21 cellular contexts compared by ENCODE assay signal in the genomic region with DNA sequence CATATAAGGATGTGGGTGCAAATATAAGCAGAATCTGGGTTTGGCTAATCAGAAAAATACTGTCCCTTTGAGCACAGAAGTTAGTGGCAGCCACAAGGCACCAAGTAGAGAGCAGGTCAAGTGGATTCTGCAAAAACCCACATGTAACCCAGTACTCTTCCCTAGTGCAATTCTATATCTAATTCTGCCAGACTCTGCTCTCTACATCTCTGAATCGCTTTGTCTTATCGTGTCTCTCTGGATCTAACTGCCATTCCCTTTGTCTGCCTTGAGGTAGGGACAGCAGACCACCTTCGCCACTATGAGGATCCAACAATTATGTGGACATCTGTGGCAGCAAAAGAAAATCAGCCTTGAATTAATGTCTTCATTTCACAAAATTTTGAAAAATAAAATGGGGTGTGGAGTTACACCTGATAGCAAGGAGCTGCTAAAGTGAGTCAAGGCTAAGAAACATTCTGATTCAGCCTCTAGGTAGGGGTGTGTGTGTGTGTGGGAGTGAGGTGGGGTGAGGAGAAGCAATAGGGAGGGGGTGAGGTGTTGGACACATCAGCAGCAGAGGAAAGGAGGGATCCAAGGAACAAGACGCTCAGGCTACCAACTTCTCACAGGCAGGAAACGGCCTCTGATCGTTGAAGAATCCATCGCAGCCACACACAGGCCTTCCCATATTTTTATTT. TPM values are rescaled to one million over a fixed set of nuclear protein-coding genes. Genes with fewer than 3 reads are reported as not detected.
DNase-seq lines count a peak whose midpoint lies in the region; ATAC-seq, FAIRE-seq and TF ChIP-seq lines count a peak whose summit lies in the region.
"Had no signal": no experiment of that assay in that cellular context is flagged by ENCODE, and none has a peak within 500 bp of the region (broad histone marks: within the 10 kb centered on the region; RNA-seq: fewer than 3 reads in every experiment).

No MANE protein-coding gene starts in this region.

- H3K4me1 ChIP-seq in GM23338 (ENCODE audit: insufficient read depth) (peaks cover 8% of the 10 kb centered on the region), K562 (replicated peaks in 1 of 2; ENCODE audit: control insufficient read depth in 2 of 2, insufficient read depth in 2 of 2, low read length in 2 of 2) (peaks cover 11 to 15% of the 10 kb centered on the region in 2 experiments; a peak in 4 of 5 replicates), right atrium auricular region (no peaks in the 10 kb centered on the region)
- H3K4me1 ChIP-seq: Peyer's patch had no signal

- H3K36me3 ChIP-seq in GM23338 (ENCODE audit: insufficient read depth) (no peaks in the 10 kb centered on the region), K562 (ENCODE audit: control insufficient read depth, insufficient read depth, low read length) (no peaks in the 10 kb centered on the region), right atrium auricular region (no peaks in the 10 kb centered on the region)
- H3K36me3 ChIP-seq: MG63, Peyer's patch had no signal

- H3K4me1 Mint-ChIP-seq in GM23338, result peaks cover 12% of the 10 kb centered on the region
- H3K4me1 Mint-ChIP-seq in activated naive CD4-positive, alpha-beta T cell treated with anti-CD3 and anti-CD28 coated beads for 36 hours (ENCODE audit: low read depth), result no peaks in the 10 kb centered on the region

- H3K36me3 Mint-ChIP-seq in GM23338 (ENCODE audit: low read depth), result no peaks in the 10 kb centered on the region
- H3K36me3 Mint-ChIP-seq in activated naive CD4-positive, alpha-beta T cell treated with anti-CD3 and anti-CD28 coated beads for 36 hours (ENCODE audit: low read depth), result no peaks in the 10 kb centered on the region
- H3K36me3 Mint-ChIP-seq: CD4-positive, alpha-beta memory T cell had no signal

- no peak overlapping the region for H3K4me3 Mint-ChIP-seq in GM23338
- no peak overlapping the region for H3K4me3 Mint-ChIP-seq in activated naive CD4-positive, alpha-beta T cell treated with anti-CD3 and anti-CD28 coated beads for 36 hours
- H3K4me3 Mint-ChIP-seq: CD4-positive, alpha-beta memory T cell; HFFc6 had no signal

- in situ Hi-C loops in K562 (cut with MboI), result no loop called here

- TF ChIP-seq POLR2A in K562 (conservative IDR thresholded peaks at IDR 0.05), result no peak

- no peak for TF ChIP-seq CTCF in GM23338 (conservative IDR thresholded peaks at IDR 0.05; ENCODE audit: low read depth in 2 of 2)
- TF ChIP-seq CTCF in K562 (IDR thresholded peaks at IDR 0.05 in 2 of 3, conservative IDR thresholded peaks at IDR 0.05 in 1 of 3; ENCODE audit: insufficient read depth in 2 of 3, low read depth in 1 of 3, low read length in 3 of 3), result no peak
- no peak for TF ChIP-seq CTCF in right atrium auricular region (IDR thresholded peaks at IDR 0.05)
- no peak for TF ChIP-seq CTCF in foreskin fibroblast (IDR thresholded peaks at IDR 0.05; ENCODE audit: low read depth, low read length)

- H3K4me2 ChIP-seq in GM23338, result no peak overlapping the region
- H3K4me2 ChIP-seq in K562 (ENCODE audit: insufficient read depth, low read length), result peak overlapping the region; percentile 58
- H3K4me2 ChIP-seq: KMS-11 had no signal

- H4K20me1 ChIP-seq in GM23338 (replicated peaks; ENCODE audit: insufficient read depth) (no peaks in the 10 kb centered on the region), K562 (replicated peaks; ENCODE audit: control insufficient read depth, insufficient read depth, low read length) (no peaks in the 10 kb centered on the region)

- H3K27ac ChIP-seq in GM23338 (ENCODE audit: low read depth) (no peak overlapping the region), K562 (ENCODE audit: extremely low read depth, low read depth, low read length) (peak overlapping the region; percentile 56; the same call in 2 of the 3 replicates), right atrium auricular region (no peak overlapping the region)
- H3K27ac ChIP-seq: GM23248, KMS-11, Peyer's patch had no signal

- H2AFZ ChIP-seq in GM23338, result peak overlapping the region; percentile 89
- H2AFZ ChIP-seq in K562 (ENCODE audit: low read depth, low read length), result peak overlapping the region; percentile 87
- H2AFZ ChIP-seq: GM23248 had no signal

- no peaks in the 10 kb centered on the region for H3K27me3 Mint-ChIP-seq in GM23338 (ENCODE audit: insufficient read depth, low read depth, poor library complexity)
- H3K27me3 Mint-ChIP-seq in activated naive CD4-positive, alpha-beta T cell treated with anti-CD3 and anti-CD28 coated beads for 36 hours (ENCODE audit: low read depth), result peaks cover 18% of the 10 kb centered on the region

- peaks cover 3% of the 10 kb centered on the region; the same call in 1 of the 2 replicates for H3K9me2 ChIP-seq in GM23338 (ENCODE audit: insufficient read depth)

- H3K27me3 ChIP-seq in GM23338 (ENCODE audit: insufficient read depth) (no peaks in the 10 kb centered on the region), K562 (ENCODE audit: control insufficient read depth in 2 of 2, insufficient read depth in 2 of 2, low read length in 2 of 2) (no peaks in the 10 kb centered on the region), right atrium auricular region (no peaks in the 10 kb centered on the region)
- H3K27me3 ChIP-seq: MG63, Peyer's patch had no signal

- BruUV-seq in K562 (replicated peaks; lab: Mats Ljungman, UMichigan), result no TSS peak

- no peak overlapping the region for H3K4me3 ChIP-seq in GM23338
- H3K4me3 ChIP-seq in K562, result no peak overlapping the region
- no peak overlapping the region for H3K4me3 ChIP-seq in right atrium auricular region
- H3K4me3 ChIP-seq in foreskin fibroblast (ENCODE audit: low read depth in 1 of 2, low read length in 2 of 2), result no peak overlapping the region
- H3K4me3 ChIP-seq: GM23248, MG63, Peyer's patch had no signal

- DNase-seq in GM23338 (ENCODE audit: low spot score) (no peak), K562 (ENCODE audit: extremely low read depth in 1 of 4, low spot score in 3 of 4) (peak in 2 of 4 experiments; percentile 29 to 54), head of caudate nucleus (peak in 26 of 42 donors; percentile 18 to 77 (median 42)), putamen (ENCODE audit: low spot score) (peak; percentile 48), right atrium auricular region (ENCODE audit: low spot score) (no peak), NCI-H2107 (lab: John Stamatoyannopoulos, UW) (no peak), foreskin fibroblast (no peak)
- DNase-seq in activated naive CD4-positive, alpha-beta T cell treated with anti-CD3 and anti-CD28 coated beads for 36 hours, result no peak
- DNase-seq: CD4-positive, alpha-beta memory T cell; DMS79 treated with DMSO at 0.1 percent for 48 hours; GF-D8; GM23248; HFFc6; MG63; NCI-H1105; NCI-H187; NCI-H510A treated with DMSO at 0.1 percent for 48 hours; Peyer's patch; SHP77 treated with DMSO at 0.1 percent for 48 hours had no signal

- WGBS in K562 (ENCODE audit: insufficient coverage, low coverage, missing lambda C conversion rate), result 16% methylated on average over 7 of the region's 7 CpGs

- H3K27ac Mint-ChIP-seq in GM23338, result no peak overlapping the region
- H3K27ac Mint-ChIP-seq in activated naive CD4-positive, alpha-beta T cell treated with anti-CD3 and anti-CD28 coated beads for 36 hours, result no peak overlapping the region
- H3K27ac Mint-ChIP-seq: CD4-positive, alpha-beta memory T cell; HFFc6 had no signal

- no peaks in the 10 kb centered on the region for H3K9me1 ChIP-seq in K562 (ENCODE audit: control insufficient read depth, insufficient read depth, low read length)

- H3K9me3 ChIP-seq in K562 (replicated peaks; ENCODE audit: control insufficient read depth, insufficient read depth, low read depth, low read length) (0 out of 2 replicates have a peak, but pooled peaks cover 3% of the 10 kb centered on the region), right atrium auricular region (no peaks in the 10 kb centered on the region)
- H3K9me3 ChIP-seq: MG63, Peyer's patch had no signal

- peak; percentile 85 for FAIRE-seq in K562 (lab: Jason Lieb, UNC)
- FAIRE-seq: D721Med had no signal

- H3K9me3 Mint-ChIP-seq in GM23338, result no peaks in the 10 kb centered on the region
- peaks cover 5% of the 10 kb centered on the region for H3K9me3 Mint-ChIP-seq in activated naive CD4-positive, alpha-beta T cell treated with anti-CD3 and anti-CD28 coated beads for 36 hours

- TF ChIP-seq EP300 in K562 (IDR thresholded peaks at IDR 0.05; ENCODE audit: low read length), result no peak

- no peak for TF ChIP-seq RAD21 in K562 (CRISPR knock-in tag; conservative IDR thresholded peaks at IDR 0.05 in 1 of 2, IDR thresholded peaks at IDR 0.05 in 1 of 2)

- intact Hi-C loops in K562 (cut with micrococcal nuclease) (no loop called here), head of caudate nucleus (cut with DNase I) (no loop called here)
- intact Hi-C loops in activated naive CD4-positive, alpha-beta T cell treated with anti-CD3 and anti-CD28 coated beads for 36 hours (cut with micrococcal nuclease), result no loop called here

- H3K79me2 ChIP-seq in GM23338 (replicated peaks; ENCODE audit: insufficient read depth), result no peaks in the 10 kb centered on the region
- H3K79me2 ChIP-seq in K562 (ENCODE audit: control insufficient read depth, insufficient read depth, low read length), result no peaks in the 10 kb centered on the region

- ATAC-seq in GM23338 (peak; percentile 36), K562 (peak; percentile 86)

- CTCF ChIA-PET in K562 (lab: Yijun Ruan, JAX; ENCODE audit: low intra/inter-chr PET ratio), result no interaction called here
- CTCF ChIA-PET in activated naive CD4-positive, alpha-beta T cell treated with anti-CD3 and anti-CD28 coated beads for 36 hours (lab: Charles Lee), result no interaction called here

- POLR2A ChIA-PET in K562 (lab: Yijun Ruan, JAX), result interaction anchor here (0.8 to 1.4 kb wide), 3 partner anchors 11 to 429 kb away, joined by 3 to 6 read pairs (median 3); no protein-coding TSS in a partner anchor

- no peaks in the 10 kb centered on the region for H3F3A ChIP-seq in GM23338 (replicated peaks; ENCODE audit: low read depth)

- H3K9ac ChIP-seq in K562 (ENCODE audit: insufficient read depth in 1 of 2, low read depth in 2 of 2, low read length in 2 of 2), result peak overlapping the region; percentile 20 to 59; a peak in 2 of 4 replicates
- H3K9ac ChIP-seq: GM23248, KMS-11 had no signal

RNA-seq across cellular contexts. Expression of a gene that starts 33.7 kb away (rescaled TPM):
- total RNA-seq in GM23338 (2014; rRNA removed; shearing (Covaris generic)), result not detected in 2 replicates
- polyA plus RNA-seq in GM23338 (2016; fragmentation: Nextera tagmentation; extraction: Ambion mirVana) (not detected in 2 replicates), K562 (2011; rRNA removed) (not detected in 2 replicates), K562 (2014; fragmentation: Illumina TruSeq; extraction: Trizol) (not detected in 2 replicates), K562 (2014; fragmentation: Nextera tagmentation; extraction: Ambion mirVana) (not detected), K562 (2014; rRNA removed) (not detected in 2 replicates)
- total RNA-seq in K562 (2011; cell fraction: chromatin; rRNA removed; ENCODE audit: low replicate concordance), result not detected in 2 replicates
- total RNA-seq in K562 (2011; cell fraction: nucleolus; rRNA removed), result not detected in 2 replicates
- total RNA-seq in K562 (2011; cell fraction: nucleoplasm; rRNA removed), result not detected in 2 replicates
- total RNA-seq in K562 (2014; rRNA removed) (not detected in 2 replicates), K562 (2014; rRNA removed; fragmentation: Illumina TruSeq; extraction: Trizol) (not detected in 2 replicates), K562 (2015; rRNA removed; fragmentation: Illumina TruSeq; extraction: Trizol) (not detected in 2 replicates), K562 (2021) (not detected in 2 replicates), right atrium auricular region (1 to 10 TPM; 4.4 to 9.0 TPM)
- polyA plus RNA-seq in K562 (2011; cell fraction: cytosol; rRNA removed), result not detected in 2 replicates
- not detected in 2 replicates for polyA plus RNA-seq in K562 (2011; cell fraction: nucleus; rRNA removed)
- polyA plus RNA-seq in K562 (2012), result not detected in 2 replicates
- not detected in 2 replicates for polyA minus RNA-seq in K562 (2011; rRNA and poly(A)+ RNA removed)
- polyA minus RNA-seq in K562 (2011; cell fraction: cytosol; rRNA and poly(A)+ RNA removed), result not detected in 2 replicates
- polyA minus RNA-seq in K562 (2011; cell fraction: nucleus; rRNA and poly(A)+ RNA removed), result not detected in 2 replicates
- not detected for total RNA-seq in activated naive CD4-positive, alpha-beta T cell treated with anti-CD3 and anti-CD28 coated beads for 36 hours
- total RNA-seq: GM23248, HFFc6 had no signal
- polyA plus RNA-seq: CD4-positive, alpha-beta memory T cell; GM23248 had no signal

Comparison
In these comparisons a context has a peak if more than half of its experiments do, and no peak if none do; other contexts are left out.
1. DNase-seq: peak in head of caudate nucleus (26 of 42) and putamen (single experiment); none in GM23338 (single experiment), activated naive CD4-positive, alpha-beta T cell treated with anti-CD3 and anti-CD28 coated beads for 36 hours (single experiment), right atrium auricular region (single experiment), NCI-H2107 (single experiment) and foreskin fibroblast (0 of 2).